Comparison of ENCODE assay signal across 18 cellular contexts in the genomic region with DNA sequence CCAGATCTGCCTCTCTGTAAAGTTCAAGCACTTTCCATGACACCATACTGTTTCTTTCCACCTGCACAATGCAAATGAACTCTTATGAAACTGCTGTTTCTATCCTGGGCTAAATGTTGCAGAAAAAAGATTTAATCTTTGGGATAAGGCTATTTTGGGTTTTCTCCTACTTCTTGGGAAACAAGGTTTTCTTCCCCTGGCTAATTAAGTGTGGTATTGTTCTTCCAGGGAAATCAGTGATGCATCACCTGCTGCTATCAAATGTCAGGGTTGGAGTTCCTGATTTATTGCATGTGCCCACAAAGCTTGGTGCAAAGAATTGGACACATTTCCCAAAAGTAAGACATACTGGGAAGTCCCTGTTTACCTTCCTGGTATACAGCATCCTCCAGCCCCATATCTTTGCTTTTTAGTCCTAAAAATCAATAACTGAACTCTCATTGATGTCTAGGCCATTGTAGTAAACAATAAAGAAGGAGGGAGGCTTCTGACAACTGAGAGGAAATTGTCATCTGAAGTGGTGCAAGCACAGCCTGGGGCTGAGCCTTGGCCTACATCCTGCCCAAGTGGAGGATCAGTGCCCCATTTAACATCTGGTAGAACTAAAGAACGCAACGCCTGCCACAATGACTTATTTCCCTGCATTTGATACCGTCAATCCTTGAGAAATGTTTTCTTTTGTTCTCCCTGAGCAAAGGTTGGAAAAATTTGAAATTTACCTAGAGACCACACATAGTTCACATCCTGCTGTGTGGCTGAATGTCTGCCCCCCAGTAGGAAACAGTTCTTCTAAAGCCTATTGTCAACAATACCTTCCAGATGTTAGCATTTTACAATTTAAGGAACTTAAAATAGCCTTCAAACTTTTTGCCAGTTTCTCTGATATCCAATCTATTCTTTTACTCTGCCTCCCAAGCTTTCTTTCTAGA. TPM values are rescaled to one million over a fixed set of nuclear protein-coding genes. Genes with fewer than 3 reads are reported as not detected.
"Had no signal": no experiment of that assay in that cellular context is flagged by ENCODE, and none has a peak within 500 bp of the region (broad histone marks: within the 10 kb centered on the region; RNA-seq: fewer than 3 reads in every experiment).

No MANE protein-coding gene starts in this region.

- H3K36me3 Mint-ChIP-seq: activated CD8-positive, alpha-beta memory T cell treated with anti-CD3 and anti-CD28 coated beads, Interleukin-2, amount 10 ng/mL, durations not matched to agents 7 days and 5 days; activated naive CD4-positive, alpha-beta T cell treated with anti-CD3 and anti-CD28 coated beads, Interleukin-2, amount 50 U/mL, for 72 hours; natural killer cell treated with Interleukin-12 subunit alpha and Interleukin-12 subunit beta and Interleukin-15 and Interleukin-18, amount 100 ng/mL, for 72 hours had no signal

- H3K27ac Mint-ChIP-seq: activated CD8-positive, alpha-beta memory T cell treated with anti-CD3 and anti-CD28 coated beads, Interleukin-2, amount 10 ng/mL, durations not matched to agents 7 days and 5 days; activated naive CD4-positive, alpha-beta T cell treated with anti-CD3 and anti-CD28 coated beads, Interleukin-2, amount 50 U/mL, for 72 hours; activated T-cell treated with anti-CD3 and anti-CD28 coated beads, Interleukin-2, amount 50 U/mL, for 24 hours; natural killer cell treated with Interleukin-12 subunit alpha and Interleukin-12 subunit beta and Interleukin-15 and Interleukin-18, amount 100 ng/mL, for 72 hours; T-helper 2 cell treated with Interferon-gamma antibody and Interleukin-4, amounts not matched to agents 5 μg/mL and 100 μg/mL, for 36 hours had no signal

- H3K27me3 ChIP-seq: brain microvascular endothelial cell, stomach, uterus had no signal

- H3K4me1 Mint-ChIP-seq: activated CD8-positive, alpha-beta memory T cell treated with anti-CD3 and anti-CD28 coated beads, Interleukin-2, amount 10 ng/mL, durations not matched to agents 7 days and 5 days had no signal

- H3K9me3 ChIP-seq: left lung, stomach, thoracic aorta, uterus had no signal

- H3K9me3 Mint-ChIP-seq: activated naive CD4-positive, alpha-beta T cell treated with anti-CD3 and anti-CD28 coated beads, Interleukin-2, amount 50 U/mL, for 72 hours; activated T-cell treated with anti-CD3 and anti-CD28 coated beads, Interleukin-2, amount 50 U/mL, for 24 hours; T-helper 2 cell treated with Interferon-gamma antibody and Interleukin-4, amounts not matched to agents 5 μg/mL and 100 μg/mL, for 36 hours had no signal

- DNase-seq: activated CD4-positive, alpha-beta T cell treated with anti-CD3 and anti-CD28 coated beads, Interleukin-2, amount 50 U/mL, for 48 hours; activated CD4-positive, CD25-positive, alpha-beta regulatory T cell treated with anti-CD3 and anti-CD28 coated beads, Interleukin-2, amount 50 U/mL, for 72 hours; activated CD8-positive, alpha-beta memory T cell treated with anti-CD3 and anti-CD28 coated beads, Interleukin-2, amount 10 ng/mL, durations not matched to agents 7 days and 5 days; activated effector memory CD4-positive, alpha-beta T cell treated with anti-CD3 and anti-CD28 coated beads, Interleukin-2, amount 50 U/mL, for 16 hours; activated T-cell treated with anti-CD3 and anti-CD28 coated beads, Interleukin-2, amount 50 U/mL, for 24 hours; amygdala; brain microvascular endothelial cell; cerebellar nuclear complex; dermis blood vessel endothelial cell; left lung; stimulated activated CD4-positive, alpha-beta T cell treated with anti-CD3 and anti-CD28 coated beads, Interleukin-4, amount 100 ng/mL, for 24 hours; stomach; uterus had no signal

- H3K4me3 ChIP-seq: left lung, stomach, thoracic aorta, uterus had no signal

- H3K4me1 ChIP-seq: left lung, uterus had no signal

- H3K4me3 Mint-ChIP-seq: activated CD8-positive, alpha-beta memory T cell treated with anti-CD3 and anti-CD28 coated beads, Interleukin-2, amount 10 ng/mL, durations not matched to agents 7 days and 5 days; activated T-cell treated with anti-CD3 and anti-CD28 coated beads, Interleukin-2, amount 50 U/mL, for 24 hours; natural killer cell treated with Interleukin-12 subunit alpha and Interleukin-12 subunit beta and Interleukin-15 and Interleukin-18, amount 100 ng/mL, for 72 hours; T-helper 2 cell treated with Interferon-gamma antibody and Interleukin-4, amounts not matched to agents 5 μg/mL and 100 μg/mL, for 36 hours had no signal

- ATAC-seq: activated CD8-positive, alpha-beta memory T cell treated with anti-CD3 and anti-CD28 coated beads, Interleukin-2, amount 10 ng/mL, durations not matched to agents 7 days and 5 days; activated naive CD4-positive, alpha-beta T cell treated with anti-CD3 and anti-CD28 coated beads, Interleukin-2, amount 50 U/mL, for 72 hours; esophagus mucosa; left lung; natural killer cell treated with Interleukin-12 subunit alpha and Interleukin-12 subunit beta and Interleukin-15 and Interleukin-18, amount 100 ng/mL, for 72 hours had no signal

- H3K36me3 ChIP-seq: brain microvascular endothelial cell, left lung, stomach, thoracic aorta, uterus had no signal

- H3K27ac ChIP-seq: brain microvascular endothelial cell, left lung, stomach, thoracic aorta, uterus had no signal

RNA-seq across cellular contexts. Expression of a gene that starts 5.8 kb away (rescaled TPM):
- total RNA-seq: activated CD8-positive, alpha-beta memory T cell treated with anti-CD3 and anti-CD28 coated beads, Interleukin-2, amount 10 ng/mL, durations not matched to agents 7 days and 5 days; activated naive CD4-positive, alpha-beta T cell treated with anti-CD3 and anti-CD28 coated beads, Interleukin-2, amount 50 U/mL, for 72 hours; natural killer cell treated with Interleukin-12 subunit alpha and Interleukin-12 subunit beta and Interleukin-15 and Interleukin-18, amount 100 ng/mL, for 72 hours had no signal
